In the genomic region with DNA sequence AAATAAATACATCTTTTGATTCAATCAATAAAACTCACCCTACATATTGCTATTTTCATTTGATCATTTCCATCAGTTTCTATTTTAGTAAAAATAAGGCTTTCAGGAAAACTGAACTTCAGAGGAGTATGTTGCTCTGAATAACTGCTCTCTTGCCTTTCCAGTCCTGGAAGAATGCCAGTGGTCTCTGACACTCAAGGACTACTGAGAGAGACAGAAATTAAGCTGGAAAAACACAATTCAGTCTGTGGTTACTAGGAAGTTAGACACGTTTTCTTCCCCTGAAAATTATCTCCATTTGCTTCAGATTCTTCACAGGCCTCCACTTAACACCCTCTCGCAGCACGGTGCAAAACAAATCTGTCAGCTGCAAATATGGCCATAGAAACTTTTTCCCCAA, we compare ENCODE assay signal across 15 cellular contexts.
A peak's percentile ranks its signal among the peaks of the same experiment; 100 is the strongest.
DNase-seq lines count a peak whose midpoint lies in the region; ATAC-seq and TF ChIP-seq lines count a peak whose summit lies in the region.
"Had no signal": no experiment of that assay in that cellular context is flagged by ENCODE, and none has a peak within 500 bp of the region (broad histone marks: within the 10 kb centered on the region; RNA-seq: fewer than 3 reads in every experiment).

No MANE protein-coding gene starts in this region.

- H3K4me1 Mint-ChIP-seq in activated naive CD4-positive, alpha-beta T cell treated with anti-CD3 and anti-CD28 coated beads, Interleukin-2, amount 10 ng/mL, durations not matched to agents 7 days and 5 days, result no peaks in the 10 kb centered on the region
- H3K4me1 Mint-ChIP-seq: activated naive CD8-positive, alpha-beta T cell treated with anti-CD3 and anti-CD28 coated beads, Interleukin-2, amount 10 ng/mL, durations not matched to agents 7 days and 5 days; B cell had no signal

- H3K9me3 Mint-ChIP-seq in activated naive CD4-positive, alpha-beta T cell treated with anti-CD3 and anti-CD28 coated beads, Interleukin-2, amount 10 ng/mL, durations not matched to agents 7 days and 5 days, result peaks cover 3% of the 10 kb centered on the region
- H3K9me3 Mint-ChIP-seq: activated naive CD8-positive, alpha-beta T cell treated with anti-CD3 and anti-CD28 coated beads, Interleukin-2, amount 10 ng/mL, durations not matched to agents 7 days and 5 days had no signal

- H3K27ac ChIP-seq in brain microvascular endothelial cell, result no peak overlapping the region

- H3K36me3 Mint-ChIP-seq in activated naive CD4-positive, alpha-beta T cell treated with anti-CD3 and anti-CD28 coated beads, Interleukin-2, amount 10 ng/mL, durations not matched to agents 7 days and 5 days, result no peaks in the 10 kb centered on the region
- H3K36me3 Mint-ChIP-seq: activated naive CD8-positive, alpha-beta T cell treated with anti-CD3 and anti-CD28 coated beads, Interleukin-2, amount 10 ng/mL, durations not matched to agents 7 days and 5 days had no signal

- in situ Hi-C loops in brain microvascular endothelial cell (cut with HindIII; ENCODE audit: low pct_ligation_motif_present, low sequenced_read_pairs), result no loop called here

- DNase-seq in AG04449 (ENCODE audit: low read depth, low spot score) (peak; percentile 12), HS-27A (ENCODE audit: low read depth) (peak; percentile 20), brain microvascular endothelial cell (peak; percentile 37), medulla oblongata (ENCODE audit: extremely low spot score) (peak; percentile 86), 8988T (no peak)
- no peak for DNase-seq in activated naive CD4-positive, alpha-beta T cell treated with anti-CD3 and anti-CD28 coated beads, Interleukin-2, amount 10 ng/mL, durations not matched to agents 7 days and 5 days
- no peak for DNase-seq in activated CD4-positive, CD25-positive, alpha-beta regulatory T cell treated with anti-CD3 and anti-CD28 coated beads, Interleukin-2, amount 50 U/mL, for 72 hours
- DNase-seq: activated CD8-positive, alpha-beta memory T cell treated with anti-CD3 and anti-CD28 coated beads, Interleukin-2, amount 50 U/mL, for 4 hours; activated naive CD8-positive, alpha-beta T cell treated with anti-CD3 and anti-CD28 coated beads, Interleukin-2, amount 10 ng/mL, durations not matched to agents 7 days and 5 days; T-helper 1 cell; trophoblast cell had no signal

- TF ChIP-seq CTCF in AG04449 (IDR thresholded peaks at IDR 0.05; ENCODE audit: insufficient read depth, low read length, missing control alignments) (no peak), brain microvascular endothelial cell (IDR thresholded peaks at IDR 0.05; ENCODE audit: low read depth, low read length, missing control alignments) (no peak)

- no peaks in the 10 kb centered on the region for H3K27me3 ChIP-seq in brain microvascular endothelial cell (replicated peaks)
- H3K27me3 ChIP-seq: dorsolateral prefrontal cortex had no signal

- H3K27me3 Mint-ChIP-seq in activated naive CD4-positive, alpha-beta T cell treated with anti-CD3 and anti-CD28 coated beads, Interleukin-2, amount 10 ng/mL, durations not matched to agents 7 days and 5 days, result no peaks in the 10 kb centered on the region
- H3K27me3 Mint-ChIP-seq: activated naive CD8-positive, alpha-beta T cell treated with anti-CD3 and anti-CD28 coated beads, Interleukin-2, amount 10 ng/mL, durations not matched to agents 7 days and 5 days; B cell had no signal

- no peak overlapping the region for H3K4me3 Mint-ChIP-seq in activated naive CD4-positive, alpha-beta T cell treated with anti-CD3 and anti-CD28 coated beads, Interleukin-2, amount 10 ng/mL, durations not matched to agents 7 days and 5 days
- H3K4me3 Mint-ChIP-seq: activated naive CD8-positive, alpha-beta T cell treated with anti-CD3 and anti-CD28 coated beads, Interleukin-2, amount 10 ng/mL, durations not matched to agents 7 days and 5 days; B cell had no signal

- H3K27ac Mint-ChIP-seq in activated naive CD4-positive, alpha-beta T cell treated with anti-CD3 and anti-CD28 coated beads, Interleukin-2, amount 10 ng/mL, durations not matched to agents 7 days and 5 days, result no peak overlapping the region
- H3K27ac Mint-ChIP-seq: activated naive CD8-positive, alpha-beta T cell treated with anti-CD3 and anti-CD28 coated beads, Interleukin-2, amount 10 ng/mL, durations not matched to agents 7 days and 5 days; B cell had no signal

- H3K36me3 ChIP-seq in brain microvascular endothelial cell (replicated peaks), result no peaks in the 10 kb centered on the region

- POLR2A ChIA-PET in AG04449 (lab: Yijun Ruan, JAX), result no interaction called here

- CTCF ChIA-PET in AG04449 (lab: Yijun Ruan, JAX), result interaction anchor here (1.0 to 1.5 kb wide), 3 partner anchors 10 to 246 kb away, joined by 3 to 6 read pairs (median 3); no protein-coding TSS in a partner anchor
- CTCF ChIA-PET in activated naive CD4-positive, alpha-beta T cell treated with anti-CD3 and anti-CD28 coated beads, Interleukin-2, amount 10 ng/mL, durations not matched to agents 7 days and 5 days (lab: Charles Lee), result no interaction called here

- no peak for ATAC-seq in HG02885 (IDR thresholded peaks at IDR 0.05; ENCODE audit: poor library complexity, unreplicated experiment)
- ATAC-seq: activated CD4-positive, CD25-positive, alpha-beta regulatory T cell treated with anti-CD3 and anti-CD28 coated beads, Interleukin-2, amount 50 U/mL, for 24 hours had no signal

- no peak overlapping the region for H3K4me3 ChIP-seq in AG04449 (ENCODE audit: low read depth, low read length)
- H3K4me3 ChIP-seq in brain microvascular endothelial cell (ENCODE audit: low read depth, low read length), result no peak overlapping the region
- H3K4me3 ChIP-seq: dorsolateral prefrontal cortex had no signal

Comparison
In these comparisons a context has a peak if more than half of its experiments do, and no peak if none do; other contexts are left out.
1. DNase-seq: peak in AG04449 (single experiment), HS-27A (single experiment), brain microvascular endothelial cell (single experiment) and medulla oblongata (single experiment); none in activated naive CD4-positive, alpha-beta T cell treated with anti-CD3 and anti-CD28 coated beads, Interleukin-2, amount 10 ng/mL, durations not matched to agents 7 days and 5 days (single experiment), activated CD4-positive, CD25-positive, alpha-beta regulatory T cell treated with anti-CD3 and anti-CD28 coated beads, Interleukin-2, amount 50 U/mL, for 72 hours (single experiment) and 8988T (single experiment).